ENCODE assay signal across 13 cellular contexts in the genomic region with DNA sequence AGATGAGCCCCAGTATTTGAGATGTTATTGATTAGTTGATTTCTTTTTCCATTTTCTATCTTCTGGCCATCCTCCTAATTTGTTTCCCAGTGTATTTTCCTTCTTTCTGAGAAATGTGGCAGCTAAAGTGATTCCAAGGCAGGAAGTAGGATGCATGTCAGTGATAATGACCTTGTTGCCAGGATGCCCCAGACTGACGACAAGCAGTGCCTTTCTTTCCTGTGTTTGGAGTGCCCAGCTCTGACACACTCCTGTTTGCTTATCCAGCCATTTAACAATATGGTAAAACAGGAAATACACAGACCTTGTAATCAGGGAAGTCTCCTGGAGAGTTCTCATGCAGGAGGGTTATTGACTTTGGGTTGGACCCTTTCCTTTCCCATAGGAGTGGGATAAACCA.
"Had no signal": no experiment of that assay in that cellular context is flagged by ENCODE, and none has a peak within 500 bp of the region (broad histone marks: within the 10 kb centered on the region; RNA-seq: fewer than 3 reads in every experiment).

No MANE protein-coding gene starts in this region.

- H3K9me3 Mint-ChIP-seq: activated naive CD4-positive, alpha-beta T cell treated with anti-CD3 and anti-CD28 coated beads for 36 hours; activated T-helper 2 cell treated with anti-CD3 and anti-CD28 coated beads, Interferon-gamma antibody, Interleukin-2, Interleukin-4, amounts not matched to agents 10 μg/mL and 5 μg/mL and 100 μg/mL, durations not matched to agents 14 hours and 24 hours and 36 hours; memory B cell; natural killer cell had no signal

- ATAC-seq: left lung, natural killer cell had no signal

- H3K9me3 ChIP-seq: esophagus muscularis mucosa, left lung, right atrium auricular region, tibial nerve, vagina had no signal

- H3K27me3 ChIP-seq: esophagus muscularis mucosa, left lung, right atrium auricular region, tibial nerve, vagina had no signal

- H3K27ac Mint-ChIP-seq: activated naive CD4-positive, alpha-beta T cell treated with anti-CD3 and anti-CD28 coated beads for 36 hours; activated T-helper 2 cell treated with anti-CD3 and anti-CD28 coated beads, Interferon-gamma antibody, Interleukin-2, Interleukin-4, amounts not matched to agents 10 μg/mL and 5 μg/mL and 100 μg/mL, durations not matched to agents 14 hours and 24 hours and 36 hours; memory B cell; natural killer cell had no signal

- H3K4me3 ChIP-seq: esophagus muscularis mucosa, left lung, right atrium auricular region, tibial nerve, vagina had no signal

- DNase-seq: activated CD4-positive, alpha-beta T cell treated with anti-CD3 and anti-CD28 coated beads, Interleukin-2, amount 50 U/mL, for 1 hour; activated naive CD4-positive, alpha-beta T cell treated with anti-CD3 and anti-CD28 coated beads for 36 hours; left lung; natural killer cell; occipital lobe; stimulated activated CD4-positive, alpha-beta T cell treated with anti-CD3 and anti-CD28 coated beads, Interleukin-2, amount 100 ng/mL, for 48 hours; stimulated activated naive CD4-positive, alpha-beta T cell had no signal

- H3K4me3 Mint-ChIP-seq: activated naive CD4-positive, alpha-beta T cell treated with anti-CD3 and anti-CD28 coated beads for 36 hours; memory B cell; natural killer cell had no signal

- H3K27me3 Mint-ChIP-seq: memory B cell had no signal

- H3K4me1 ChIP-seq: right atrium auricular region had no signal

- H3K27ac ChIP-seq: esophagus muscularis mucosa, left lung, right atrium auricular region, vagina had no signal

- H3K36me3 Mint-ChIP-seq: natural killer cell had no signal
